ENCODE assay signal across 13 cellular contexts in the genomic region with DNA sequence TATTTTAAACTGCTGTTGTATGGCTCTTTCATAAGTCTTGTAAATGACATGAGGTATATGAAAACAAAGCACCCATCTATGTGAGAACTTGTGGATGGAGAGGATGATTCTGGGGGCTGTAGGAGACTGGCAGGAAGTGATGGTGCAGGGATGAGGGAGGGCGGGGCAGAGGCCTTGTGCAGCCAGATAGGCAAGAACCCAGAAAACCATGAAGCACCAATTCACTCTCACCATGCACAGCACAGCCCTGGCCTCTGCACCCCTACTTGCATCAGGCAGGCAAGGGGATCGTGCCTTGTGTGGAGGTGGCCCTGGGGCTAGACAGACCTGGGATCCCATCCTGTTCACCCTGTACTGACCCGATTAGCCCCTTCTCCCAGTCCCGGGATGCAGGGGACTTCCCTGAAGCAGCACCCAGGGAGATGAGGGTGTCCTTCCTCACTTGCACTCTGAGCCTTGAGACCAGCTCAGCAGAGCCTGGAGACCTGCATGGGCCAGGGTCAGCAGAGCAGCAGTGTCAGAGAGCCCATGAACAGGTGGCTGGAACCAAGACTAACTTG.
A peak's percentile ranks its signal among the peaks of the same experiment; 100 is the strongest.
DNase-seq lines count a peak whose midpoint lies in the region; TF ChIP-seq lines count a peak whose summit lies in the region.
"Had no signal": no experiment of that assay in that cellular context is flagged by ENCODE, and none has a peak within 500 bp of the region (broad histone marks: within the 10 kb centered on the region; RNA-seq: fewer than 3 reads in every experiment).

No MANE protein-coding gene starts in this region.

- no peaks in the 10 kb centered on the region for H3K9me2 ChIP-seq in PC-9 (ENCODE audit: insufficient read depth)

- no TSS peak for BruUV-seq in PC-9 (replicated peaks; lab: Mats Ljungman, UMichigan)

- H3K4me3 Mint-ChIP-seq in glutamatergic neuron (ENCODE audit: unreplicated experiment), result no peak overlapping the region
- H3K4me3 Mint-ChIP-seq: CD4-positive, alpha-beta memory T cell had no signal

- H4K20me1 ChIP-seq in PC-9 (ENCODE audit: insufficient read depth) (no peaks in the 10 kb centered on the region), osteoblast (ENCODE audit: insufficient read depth, low read length) (no peaks in the 10 kb centered on the region)

- H3F3A ChIP-seq in PC-9 (ENCODE audit: insufficient read depth, low read depth), result peaks cover 20% of the 10 kb centered on the region

- H3K79me2 ChIP-seq in PC-9 (ENCODE audit: low read depth), result no peaks in the 10 kb centered on the region
- H3K79me2 ChIP-seq in osteoblast (ENCODE audit: insufficient read depth, low read length), result no peaks in the 10 kb centered on the region

- H3K36me3 ChIP-seq in PC-9 (ENCODE audit: low read depth), result no peaks in the 10 kb centered on the region
- no peaks in the 10 kb centered on the region for H3K36me3 ChIP-seq in osteoblast (ENCODE audit: insufficient read depth, low read length)

- TF ChIP-seq CTCF in PC-9 (conservative IDR thresholded peaks at IDR 0.05), result no peak
- TF ChIP-seq CTCF in glutamatergic neuron (IDR thresholded peaks at IDR 0.05; ENCODE audit: partially characterized antibody, unreplicated experiment), result no peak
- no peak for TF ChIP-seq CTCF in osteoblast (IDR thresholded peaks at IDR 0.05; ENCODE audit: extremely low read depth, low read depth, low read length)

- H3K9me3 Mint-ChIP-seq in glutamatergic neuron (ENCODE audit: unreplicated experiment), result peaks cover 5% of the 10 kb centered on the region
- H3K9me3 Mint-ChIP-seq: CD4-positive, alpha-beta memory T cell had no signal

- H3K27me3 ChIP-seq in PC-9 (ENCODE audit: insufficient read depth, low read depth), result no peaks in the 10 kb centered on the region
- no peaks in the 10 kb centered on the region for H3K27me3 ChIP-seq in osteoblast (ENCODE audit: insufficient read depth, low read length)

- intact Hi-C loops in PC-9 (cut with micrococcal nuclease; ENCODE audit: unreplicated experiment), result loop anchor here (1.0 kb wide), 1 partner anchor 53 kb away; no protein-coding TSS in a partner anchor

- no peaks in the 10 kb centered on the region for H3K36me3 Mint-ChIP-seq in glutamatergic neuron (ENCODE audit: unreplicated experiment)

- POLR2A ChIA-PET in PC-9 (lab: Charles Lee; ENCODE audit: unreplicated experiment), result no interaction called here

- peaks cover 32% of the 10 kb centered on the region for H3K4me1 ChIP-seq in PC-9 (replicated peaks; ENCODE audit: insufficient read depth)
- H3K4me1 ChIP-seq in osteoblast (ENCODE audit: insufficient read depth, low read length), result no peaks in the 10 kb centered on the region

- DNase-seq in COLO829 (ENCODE audit: low spot score), result peak; percentile 27
- DNase-seq in PC-9, result peak in 1 of 2 experiments; percentile 40
- peak; percentile 9 for DNase-seq in glutamatergic neuron
- DNase-seq in osteoblast (ENCODE audit: insufficient read length, low spot score, missing footprints), result peak; percentile 68
- DNase-seq in MV-4-11 (lab: John Stamatoyannopoulos, UW), result no peak
- no peak for DNase-seq in NCI-H1092 treated with DMSO at 0.1 percent for 48 hours (lab: John Stamatoyannopoulos, UW)
- no peak for DNase-seq in T-helper 9 cell
- DNase-seq: ACHN; CD4-positive, alpha-beta memory T cell; GF-D8; KBM-7; NCI-H1092; NCI-H1694 treated with DMSO at 0.1 percent for 48 hours had no signal

- H3K27ac ChIP-seq in PC-9 (peak overlapping the region; percentile 72), osteoblast (ENCODE audit: low read depth, low read length) (no peak overlapping the region)

- H3K27me3 Mint-ChIP-seq in glutamatergic neuron (ENCODE audit: unreplicated experiment), result peaks cover 10% of the 10 kb centered on the region
- H3K27me3 Mint-ChIP-seq: CD4-positive, alpha-beta memory T cell had no signal

- H3K4me2 ChIP-seq in PC-9 (peak overlapping the region; percentile 35), osteoblast (ENCODE audit: insufficient read depth, low read length) (no peak overlapping the region)

- H3K9me3 ChIP-seq in PC-9 (ENCODE audit: insufficient read depth, low read depth) (no peaks in the 10 kb centered on the region), osteoblast (ENCODE audit: low read depth, low read length) (no peaks in the 10 kb centered on the region)

- no peak overlapping the region for H3K27ac Mint-ChIP-seq in glutamatergic neuron (ENCODE audit: unreplicated experiment)

- H3K4me3 ChIP-seq in PC-9 (no peak overlapping the region), osteoblast (ENCODE audit: insufficient read depth, low read length) (no peak overlapping the region)

- H3K4me1 Mint-ChIP-seq in glutamatergic neuron (ENCODE audit: low read depth, unreplicated experiment), result peaks cover 18% of the 10 kb centered on the region

- H2AFZ ChIP-seq in PC-9 (no peak overlapping the region), osteoblast (ENCODE audit: low read length) (no peak overlapping the region)

- CTCF ChIA-PET in PC-9 (lab: Charles Lee), result no interaction called here

Comparison
In these comparisons a context has a peak if more than half of its experiments do, and no peak if none do; other contexts are left out.
1. DNase-seq: peak in COLO829 (single experiment), glutamatergic neuron (single experiment) and osteoblast (single experiment); none in MV-4-11 (single experiment), NCI-H1092 treated with DMSO at 0.1 percent for 48 hours (single experiment) and T-helper 9 cell (single experiment).